Comparison of ENCODE assay signal across 1 cellular context in genomic region chr14:102922490-102923200, GRCh38.
TF ChIP-seq lines count a peak whose summit lies in the region.

TSS of gene AMN (plus strand) at chr14:102922663. CDS start at chr14:102922689, 26 bp downstream.

TF ChIP-seq in HepG2, 621 proteins besides CTCF, POLR2A, EP300 and RAD21 (continued from another document and continues in another):
- TF ChIP-seq SP2 (CRISPR knock-in tag; IDR thresholded peaks at IDR 0.05) (no peak; the same call in 1 of the 2 replicates), YEATS2 (CRISPR knock-in tag; IDR thresholded peaks at IDR 0.05; ENCODE audit: borderline replicate concordance) (peak; percentile 64; the same call in 1 of the 2 replicates), PHF20 (CRISPR knock-in tag; IDR thresholded peaks at IDR 0.05) (peak; percentile 80), CENPBD1 (CRISPR knock-in tag; IDR thresholded peaks at IDR 0.05; ENCODE audit: borderline replicate concordance, low read depth) (no peak), RFXAP (CRISPR knock-in tag; IDR thresholded peaks at IDR 0.05; ENCODE audit: borderline replicate concordance) (no peak; the same call in 1 of the 2 replicates), ZNF317 (CRISPR knock-in tag; IDR thresholded peaks at IDR 0.05) (peak; percentile 71), ZFX (CRISPR knock-in tag; IDR thresholded peaks at IDR 0.05; ENCODE audit: low read depth) (peak; percentile 98), ZMAT5 (CRISPR knock-in tag; IDR thresholded peaks at IDR 0.05; ENCODE audit: borderline replicate concordance, low read depth) (no peak), ZFP36 (IDR thresholded peaks at IDR 0.05; ENCODE audit: borderline replicate concordance, low read depth, low read length, partially characterized antibody) (no peak), DDIT3 (CRISPR knock-in tag; IDR thresholded peaks at IDR 0.05) (no peak), IRF2 (CRISPR knock-in tag; IDR thresholded peaks at IDR 0.05) (peak; percentile 64; the same call in 1 of the 2 replicates), PBX2 (CRISPR knock-in tag; IDR thresholded peaks at IDR 0.05) (no peak), IRF9 (CRISPR knock-in tag; IDR thresholded peaks at IDR 0.05; ENCODE audit: borderline replicate concordance) (peak; percentile 65; the same call in 1 of the 2 replicates), FIP1L1 (IDR thresholded peaks at IDR 0.05; ENCODE audit: borderline replicate concordance, insufficient read depth, low read depth, low read length) (no peak), ZNF24 (IDR thresholded peaks at IDR 0.05) (no peak), CHCHD3 (CRISPR knock-in tag; IDR thresholded peaks at IDR 0.05) (no peak), LCORL (IDR thresholded peaks at IDR 0.05) (no peak), LCORL (CRISPR knock-in tag; IDR thresholded peaks at IDR 0.05) (peak; percentile 87), PRPF4 (IDR thresholded peaks at IDR 0.05; ENCODE audit: low read depth, low read length, poor library complexity, severe bottlenecking) (no peak), RELA (CRISPR knock-in tag; IDR thresholded peaks at IDR 0.05) (no peak), ZBTB39 (CRISPR knock-in tag; IDR thresholded peaks at IDR 0.05) (peak; percentile 51; the same call in 1 of the 2 replicates), MTA1 (CRISPR knock-in tag; IDR thresholded peaks at IDR 0.05; ENCODE audit: borderline replicate concordance) (0 out of 2 replicates have a peak, but pooled peaks have one; percentile 54), ZBTB33 (CRISPR knock-in tag; IDR thresholded peaks at IDR 0.05) (no peak; the same call in 1 of the 2 replicates), ZNF569 (CRISPR knock-in tag; IDR thresholded peaks at IDR 0.05; ENCODE audit: borderline replicate concordance) (no peak), MED13 (CRISPR knock-in tag; IDR thresholded peaks at IDR 0.05) (0 out of 2 replicates have a peak, but pooled peaks have one; percentile 53), ZNF576 (CRISPR knock-in tag; IDR thresholded peaks at IDR 0.05) (no peak), BORCS8-MEF2B (CRISPR knock-in tag; IDR thresholded peaks at IDR 0.05) (peak; percentile 77), ZFP62 (CRISPR knock-in tag; IDR thresholded peaks at IDR 0.05) (no peak), HNRNPLL (IDR thresholded peaks at IDR 0.05; ENCODE audit: low read depth, low read length, poor library complexity, severe bottlenecking) (peak; percentile 64), ZNF512B (CRISPR knock-in tag; IDR thresholded peaks at IDR 0.05; ENCODE audit: borderline replicate concordance) (no peak), GTF2F1 (IDR thresholded peaks at IDR 0.05; ENCODE audit: low read length) (no peak), RAD51 (IDR thresholded peaks at IDR 0.05; ENCODE audit: borderline replicate concordance) (peak; percentile 84), KAT8 (CRISPR knock-in tag; IDR thresholded peaks at IDR 0.05) (peak; percentile 87), ZNF407 (CRISPR knock-in tag; IDR thresholded peaks at IDR 0.05; ENCODE audit: not compliant biosample characterization) (peak; percentile 63), SRF (IDR thresholded peaks at IDR 0.05; ENCODE audit: low read depth, low read length) (no peak), ZNF597 (CRISPR knock-in tag; IDR thresholded peaks at IDR 0.05) (no peak), ZNF720 (CRISPR knock-in tag; IDR thresholded peaks at IDR 0.05) (no peak), ZNF644 (CRISPR knock-in tag; IDR thresholded peaks at IDR 0.05; ENCODE audit: low read depth) (no peak), U2AF1 (optimal IDR thresholded peaks at IDR 0.05; ENCODE audit: low read depth, low read length) (no peak)
